ENCODE assay signal across 18 cellular contexts in genomic region chr3:99848433-99848832, GRCh38.
"Had no signal": no experiment of that assay in that cellular context is flagged by ENCODE, and none has a peak within 500 bp of the region (broad histone marks: within the 10 kb centered on the region; RNA-seq: fewer than 3 reads in every experiment).

No MANE protein-coding gene starts in this region.

- DNase-seq: activated CD4-positive, CD25-positive, alpha-beta regulatory T cell treated with anti-CD3 and anti-CD28 coated beads, Interleukin-2, amount 50 U/mL, for 72 hours; activated effector memory CD4-positive, alpha-beta T cell treated with anti-CD3 and anti-CD28 coated beads, Interleukin-2, amount 50 U/mL, for 16 hours; activated T-cell treated with anti-CD3 and anti-CD28 coated beads, Interleukin-2, amount 50 U/mL, for 72 hours; adrenal gland; heart right ventricle; mesendoderm; naive thymus-derived CD8-positive, alpha-beta T cell; SJCRH30; stimulated activated CD4-positive, alpha-beta T cell treated with anti-CD3 and anti-CD28 coated beads, Interleukin-15, amount 100 ng/mL, for 24 hours; stimulated activated CD4-positive, alpha-beta T cell treated with anti-CD3 and anti-CD28 coated beads, Interleukin-2, amount 100 ng/mL, for 48 hours; stimulated activated naive CD8-positive, alpha-beta T cell treated with anti-CD3 and anti-CD28 coated beads, Interleukin-15, amount 100 ng/mL, for 72 hours; SW 1271; T-helper 2 cell; upper lobe of right lung had no signal

- H3K27ac Mint-ChIP-seq: activated naive CD4-positive, alpha-beta T cell treated with anti-CD3 and anti-CD28 coated beads, Interleukin-2, amount 50 U/mL, for 72 hours; activated T-cell treated with anti-CD3 and anti-CD28 coated beads, Interleukin-2, amount 50 U/mL, for 72 hours; naive thymus-derived CD8-positive, alpha-beta T cell; stimulated activated naive CD8-positive, alpha-beta T cell treated with anti-CD3 and anti-CD28 coated beads, Interleukin-15, amount 100 ng/mL, for 72 hours had no signal

- H3K9ac ChIP-seq: parathyroid adenoma had no signal

- ATAC-seq: activated naive CD4-positive, alpha-beta T cell treated with anti-CD3 and anti-CD28 coated beads, Interleukin-2, amount 50 U/mL, for 72 hours; heart right ventricle; naive thymus-derived CD8-positive, alpha-beta T cell; stimulated activated naive CD8-positive, alpha-beta T cell treated with anti-CD3 and anti-CD28 coated beads, Interleukin-15, amount 100 ng/mL, for 72 hours; upper lobe of right lung had no signal

- H3K27ac ChIP-seq: adrenal gland, cardiac muscle cell, parathyroid adenoma, SJCRH30, VCaP had no signal

- H3K4me3 Mint-ChIP-seq: activated T-cell treated with anti-CD3 and anti-CD28 coated beads, Interleukin-2, amount 50 U/mL, for 72 hours; naive thymus-derived CD8-positive, alpha-beta T cell; stimulated activated naive CD8-positive, alpha-beta T cell treated with anti-CD3 and anti-CD28 coated beads, Interleukin-15, amount 100 ng/mL, for 72 hours had no signal

- H3K27me3 ChIP-seq: adrenal gland, cardiac muscle cell, heart right ventricle, SJCRH30, upper lobe of right lung had no signal

- H3K36me3 Mint-ChIP-seq: activated naive CD4-positive, alpha-beta T cell treated with anti-CD3 and anti-CD28 coated beads, Interleukin-2, amount 50 U/mL, for 72 hours; naive thymus-derived CD8-positive, alpha-beta T cell had no signal

- H3K4me3 ChIP-seq: adrenal gland, cardiac muscle cell, heart right ventricle, SJCRH30, upper lobe of right lung had no signal

- H3K9me3 Mint-ChIP-seq: activated naive CD4-positive, alpha-beta T cell treated with anti-CD3 and anti-CD28 coated beads, Interleukin-2, amount 50 U/mL, for 72 hours; activated T-cell treated with anti-CD3 and anti-CD28 coated beads, Interleukin-2, amount 50 U/mL, for 72 hours; naive thymus-derived CD8-positive, alpha-beta T cell; stimulated activated naive CD8-positive, alpha-beta T cell treated with anti-CD3 and anti-CD28 coated beads, Interleukin-15, amount 100 ng/mL, for 72 hours had no signal

- H3K36me3 ChIP-seq: adrenal gland, cardiac muscle cell, upper lobe of right lung had no signal

- H3K4me1 ChIP-seq: SJCRH30 had no signal

- H2AFZ ChIP-seq: parathyroid adenoma had no signal

- H3K27me3 Mint-ChIP-seq: naive thymus-derived CD8-positive, alpha-beta T cell; stimulated activated naive CD8-positive, alpha-beta T cell treated with anti-CD3 and anti-CD28 coated beads, Interleukin-15, amount 100 ng/mL, for 72 hours had no signal

- H3K9me3 ChIP-seq: adrenal gland, SJCRH30, upper lobe of right lung had no signal
